In the genomic region with DNA sequence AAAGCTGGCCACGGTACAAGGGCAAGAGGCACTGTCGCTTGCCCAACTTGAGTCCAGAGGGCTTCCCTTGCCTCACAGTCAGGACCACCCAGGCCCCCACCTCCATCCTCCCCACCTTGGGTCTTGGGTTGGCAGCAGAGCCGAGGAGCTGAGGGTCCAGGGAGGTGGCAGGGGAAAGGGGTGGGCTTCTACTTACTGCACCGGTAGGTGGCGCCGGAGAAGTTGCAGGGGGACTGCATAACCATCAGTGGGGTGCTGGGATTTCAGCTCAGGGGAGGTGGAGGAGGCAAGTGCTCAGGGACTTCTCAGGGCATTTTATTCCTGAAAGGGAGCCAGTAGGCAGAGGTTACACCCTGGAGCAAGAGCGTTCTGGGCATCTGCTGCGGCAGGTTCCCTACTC, we compare ENCODE assay signal across 1 cellular context.
TF ChIP-seq lines count a peak whose summit lies in the region.

No MANE protein-coding gene starts in this region.

TF ChIP-seq in GM12878, 131 proteins besides CTCF, POLR2A, EP300 and RAD21 (continued from another document):
- TF ChIP-seq TAF1 (IDR thresholded peaks at IDR 0.05; ENCODE audit: borderline replicate concordance, low read depth, low read length) = no peak
- no peak for TF ChIP-seq CHD4 (IDR thresholded peaks at IDR 0.05)
- no peak for TF ChIP-seq CBX5 (IDR thresholded peaks at IDR 0.05; ENCODE audit: low read depth)
- TF ChIP-seq EGR1 (IDR thresholded peaks at IDR 0.05; ENCODE audit: borderline replicate concordance in 1 of 2, low read depth in 2 of 2, low read length in 2 of 2) = no peak
- TF ChIP-seq POU2F2 (IDR thresholded peaks at IDR 0.05; ENCODE audit: borderline replicate concordance, low read depth, low read length) = no peak
- no peak for TF ChIP-seq ZBTB40 (IDR thresholded peaks at IDR 0.05; ENCODE audit: borderline replicate concordance)
- TF ChIP-seq, protein P1, sequence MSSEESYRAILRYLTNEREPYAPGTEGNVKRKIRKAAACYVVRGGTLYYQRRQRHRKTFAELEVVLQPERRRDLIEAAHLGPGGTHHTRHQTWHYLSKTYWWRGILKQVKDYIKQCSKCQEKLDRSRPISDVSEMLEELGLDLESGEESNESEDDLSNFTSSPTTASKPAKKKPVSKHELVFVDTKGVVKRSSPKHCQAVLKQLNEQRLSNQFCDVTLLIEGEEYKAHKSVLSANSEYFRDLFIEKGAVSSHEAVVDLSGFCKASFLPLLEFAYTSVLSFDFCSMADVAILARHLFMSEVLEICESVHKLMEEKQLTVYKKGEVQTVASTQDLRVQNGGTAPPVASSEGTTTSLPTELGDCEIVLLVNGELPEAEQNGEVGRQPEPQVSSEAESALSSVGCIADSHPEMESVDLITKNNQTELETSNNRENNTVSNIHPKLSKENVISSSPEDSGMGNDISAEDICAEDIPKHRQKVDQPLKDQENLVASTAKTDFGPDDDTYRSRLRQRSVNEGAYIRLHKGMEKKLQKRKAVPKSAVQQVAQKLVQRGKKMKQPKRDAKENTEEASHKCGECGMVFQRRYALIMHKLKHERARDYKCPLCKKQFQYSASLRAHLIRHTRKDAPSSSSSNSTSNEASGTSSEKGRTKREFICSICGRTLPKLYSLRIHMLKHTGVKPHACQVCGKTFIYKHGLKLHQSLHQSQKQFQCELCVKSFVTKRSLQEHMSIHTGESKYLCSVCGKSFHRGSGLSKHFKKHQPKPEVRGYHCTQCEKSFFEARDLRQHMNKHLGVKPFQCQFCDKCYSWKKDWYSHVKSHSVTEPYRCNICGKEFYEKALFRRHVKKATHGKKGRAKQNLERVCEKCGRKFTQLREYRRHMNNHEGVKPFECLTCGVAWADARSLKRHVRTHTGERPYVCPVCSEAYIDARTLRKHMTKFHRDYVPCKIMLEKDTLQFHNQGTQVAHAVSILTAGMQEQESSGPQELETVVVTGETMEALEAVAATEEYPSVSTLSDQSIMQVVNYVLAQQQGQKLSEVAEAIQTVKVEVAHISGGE (CRISPR knock-in tag; IDR thresholded peaks at IDR 0.05) = no peak
- no peak for TF ChIP-seq CHD1 (IDR thresholded peaks at IDR 0.05; ENCODE audit: low read depth, low read length)
TF ChIP-seq in GM12878: peak in this region for 0.
